In the genomic region with DNA sequence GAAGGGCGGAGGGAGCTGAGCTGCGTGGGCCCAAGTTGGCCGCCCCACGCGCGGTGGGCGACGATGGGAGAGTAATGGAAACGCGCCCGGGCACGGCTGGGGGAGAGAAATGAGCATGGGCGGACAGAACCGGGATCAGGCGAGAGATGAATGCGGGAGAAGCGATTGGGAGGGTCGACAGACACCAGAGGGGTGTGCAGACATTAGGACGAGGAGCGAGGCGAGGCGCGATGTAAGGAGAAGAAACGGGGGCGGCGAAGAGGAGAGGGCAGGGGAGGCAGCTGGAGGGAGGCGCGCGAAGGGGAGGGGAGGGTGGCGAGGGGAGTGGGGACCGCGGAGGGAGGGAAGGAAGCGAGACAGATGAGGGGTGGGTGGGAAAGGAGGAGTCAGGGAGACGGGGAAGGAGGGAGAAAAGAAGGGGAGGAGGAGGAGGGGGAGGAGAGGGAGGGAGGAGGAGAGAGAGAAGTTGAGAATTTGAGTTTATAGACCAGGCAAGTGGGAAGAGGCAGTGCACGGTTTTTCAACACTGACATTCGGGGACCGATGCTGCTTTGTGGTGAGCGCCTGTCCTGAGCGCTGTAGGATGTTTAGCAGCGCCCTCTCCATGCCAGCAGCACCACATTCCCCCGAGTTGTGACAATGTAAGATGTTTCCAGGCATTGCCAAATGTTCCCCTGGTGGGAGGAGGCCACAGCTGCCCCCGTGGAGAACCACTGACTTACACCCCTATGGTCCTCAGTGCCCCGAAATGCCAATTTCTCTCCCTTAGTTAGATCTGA, we compare ENCODE assay signal across 12 cellular contexts. TPM values are rescaled to one million over a fixed set of nuclear protein-coding genes. Genes with fewer than 3 reads are reported as not detected.
A peak's percentile ranks its signal among the peaks of the same experiment; 100 is the strongest.
DNase-seq lines count a peak whose midpoint lies in the region; ATAC-seq and TF ChIP-seq lines count a peak whose summit lies in the region.
"Had no signal": no experiment of that assay in that cellular context is flagged by ENCODE, and none has a peak within 500 bp of the region (broad histone marks: within the 10 kb centered on the region; RNA-seq: fewer than 3 reads in every experiment).

TSS of gene SHISA7 (minus strand) at position 256 of the 779 bp plus-strand sequence. CDS start 437 bp downstream, outside the sequence.

- no peaks in the 10 kb centered on the region for H3K36me3 ChIP-seq in upper lobe of right lung
- H3K36me3 ChIP-seq: uterus had no signal

- intact Hi-C loops in posterior cingulate gyrus (cut with DNase I), result no loop called here
- intact Hi-C loops in upper lobe of right lung (cut with DNase I), result no loop called here

- H3K9me3 ChIP-seq in upper lobe of right lung, result no peaks in the 10 kb centered on the region
- H3K9me3 ChIP-seq: uterus had no signal

- peaks cover 3% of the 10 kb centered on the region for H3K4me1 ChIP-seq in upper lobe of right lung
- H3K4me1 ChIP-seq: parathyroid adenoma, uterus had no signal

- peaks cover 56% of the 10 kb centered on the region for H3K27me3 ChIP-seq in upper lobe of right lung

- no peak within 1 kb of the TSS for H3K4me3 ChIP-seq in upper lobe of right lung
- H3K4me3 ChIP-seq: uterus had no signal

- ATAC-seq in HG02885 (IDR thresholded peaks at IDR 0.05; ENCODE audit: poor library complexity, unreplicated experiment), result no peak
- ATAC-seq in upper lobe of right lung, result no peak

- peak; percentile 19 for DNase-seq in NCI-H1694 treated with DMSO at 0.1 percent for 48 hours (lab: John Stamatoyannopoulos, UW)
- DNase-seq in NCI-H1694 (lab: John Stamatoyannopoulos, UW), result no peak
- DNase-seq in NCI-H2227 (lab: John Stamatoyannopoulos, UW; ENCODE audit: unreplicated experiment), result peak; percentile 88
- DNase-seq in epidermal melanocyte (ENCODE audit: insufficient read length, low spot score), result peak; percentile 52
- peak in 7 of 10 donors; percentile 46 to 93 (median 58) for DNase-seq in posterior cingulate gyrus
- no peak for DNase-seq in activated CD4-positive, CD25-positive, alpha-beta regulatory T cell (lab: John Stamatoyannopoulos, UW)
- DNase-seq in upper lobe of right lung, result no peak
- DNase-seq: KG1, uterus had no signal

- no peak within 1 kb of the TSS for H3K27ac ChIP-seq in upper lobe of right lung
- H3K27ac ChIP-seq: parathyroid adenoma, uterus had no signal

- TF ChIP-seq CTCF in upper lobe of right lung (IDR thresholded peaks at IDR 0.05), result no peak

RNA-seq across cellular contexts. Expression of gene SHISA7, which starts in this region (rescaled TPM):
- not detected for total RNA-seq in upper lobe of right lung
- total RNA-seq: activated CD4-positive, alpha-beta T cell treated with anti-CD3 and anti-CD28 coated beads for 36 hours; uterus had no signal

Comparison
In these comparisons a context has a peak if more than half of its experiments do, and no peak if none do; other contexts are left out.
1. DNase-seq: peak in NCI-H1694 treated with DMSO at 0.1 percent for 48 hours (single experiment), NCI-H2227 (single experiment), epidermal melanocyte (single experiment) and posterior cingulate gyrus (7 of 10); none in NCI-H1694 (single experiment), activated CD4-positive, CD25-positive, alpha-beta regulatory T cell (0 of 4) and upper lobe of right lung (single experiment).